28 cellular contexts compared by ENCODE assay signal in the genomic region with DNA sequence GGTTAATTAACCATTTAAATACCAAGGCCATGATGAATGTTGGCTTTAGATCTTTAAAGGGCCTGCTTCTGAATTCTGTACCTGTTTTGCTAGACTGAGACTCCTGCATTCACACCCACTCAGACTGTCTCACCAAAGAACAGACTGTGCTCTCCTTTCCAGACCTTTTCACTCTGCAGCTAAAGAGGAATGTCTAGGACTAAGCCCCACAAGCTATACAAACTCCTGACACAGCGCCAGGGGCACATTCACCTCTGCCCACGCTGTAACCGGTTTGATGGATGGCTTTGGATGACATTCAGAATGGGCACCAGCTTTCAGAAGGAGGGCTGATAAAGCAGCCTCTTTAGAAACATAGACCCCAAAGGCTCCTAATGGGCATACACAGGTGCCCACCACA.
DNase-seq lines count a peak whose midpoint lies in the region; ATAC-seq and TF ChIP-seq lines count a peak whose summit lies in the region.
"Had no signal": no experiment of that assay in that cellular context is flagged by ENCODE, and none has a peak within 500 bp of the region (broad histone marks: within the 10 kb centered on the region; RNA-seq: fewer than 3 reads in every experiment).

No MANE protein-coding gene starts in this region.

- TF ChIP-seq CTCF in RWPE1 (conservative IDR thresholded peaks at IDR 0.05; ENCODE audit: low read depth), result no peak
- TF ChIP-seq CTCF in progenitor cell of endocrine pancreas (IDR thresholded peaks at IDR 0.05; ENCODE audit: unreplicated experiment), result no peak

- H3K9me3 Mint-ChIP-seq in progenitor cell of endocrine pancreas (ENCODE audit: low read depth), result peaks cover 12% of the 10 kb centered on the region
- H3K9me3 Mint-ChIP-seq: activated CD8-positive, alpha-beta T cell treated with anti-CD3 and anti-CD28 coated beads for 36 hours; CD4-positive, alpha-beta T cell had no signal

- H3K27ac ChIP-seq in RWPE1, result no peak overlapping the region
- H3K27ac ChIP-seq: HL-60, PC-9, uterus had no signal

- peaks cover 11% of the 10 kb centered on the region for H3K27me3 Mint-ChIP-seq in progenitor cell of endocrine pancreas
- H3K27me3 Mint-ChIP-seq: activated CD8-positive, alpha-beta T cell treated with anti-CD3 and anti-CD28 coated beads for 36 hours; CD4-positive, alpha-beta T cell; natural killer cell treated with Interleukin-12 subunit alpha and Interleukin-12 subunit beta and Interleukin-15 and Interleukin-18, amount 100 ng/mL, for 72 hours had no signal

- DNase-seq in ELF-1 (ENCODE audit: low read depth, low spot score) (peak; percentile 8), RWPE1 (ENCODE audit: low spot score) (peak; percentile 14), left cardiac atrium (no peak), progenitor cell of endocrine pancreas (ENCODE audit: low spot score, unreplicated experiment) (no peak), cerebellar nuclear complex (lab: John Stamatoyannopoulos, UW) (no peak)
- DNase-seq: activated CD4-positive, alpha-beta T cell treated with anti-CD3 and anti-CD28 coated beads for 1 hour; activated CD8-positive, alpha-beta memory T cell treated with anti-CD3 and anti-CD28 coated beads, Interleukin-2, amount 50 U/mL, for 48 hours; activated CD8-positive, alpha-beta T cell treated with anti-CD3 and anti-CD28 coated beads for 36 hours; activated naive CD4-positive, alpha-beta T cell treated with anti-CD3 and anti-CD28 coated beads, Interleukin-2, amount 50 U/mL, for 16 hours; AML-193; CD4-positive, alpha-beta T cell; H7; KG1; mucosa of descending colon; NCI-H2029; NCI-H524; PC-9; SHP77; small intestine; stimulated activated naive CD4-positive, alpha-beta T cell; T-helper 2 cell; uterus had no signal

- no peak overlapping the region for H3K4me3 Mint-ChIP-seq in progenitor cell of endocrine pancreas (ENCODE audit: low read depth)
- H3K4me3 Mint-ChIP-seq: activated CD8-positive, alpha-beta T cell treated with anti-CD3 and anti-CD28 coated beads for 36 hours; brain; CD4-positive, alpha-beta T cell; natural killer cell treated with Interleukin-12 subunit alpha and Interleukin-12 subunit beta and Interleukin-15 and Interleukin-18, amount 100 ng/mL, for 72 hours had no signal

- CTCF ChIA-PET in RWPE1 (lab: Yijun Ruan, JAX), result interaction anchor here (0.8 kb wide), 1 partner anchor 14 kb away, joined by 4 read pairs; no protein-coding TSS in a partner anchor

- intact Hi-C loops in left cardiac atrium (cut with DNase I), result no loop called here

- POLR2A ChIA-PET in RWPE1 (lab: Yijun Ruan, JAX; ENCODE audit: low non-redundant PET), result no interaction called here

- no peaks in the 10 kb centered on the region for H3K36me3 Mint-ChIP-seq in progenitor cell of endocrine pancreas (ENCODE audit: insufficient read depth)
- H3K36me3 Mint-ChIP-seq: brain; natural killer cell treated with Interleukin-12 subunit alpha and Interleukin-12 subunit beta and Interleukin-15 and Interleukin-18, amount 100 ng/mL, for 72 hours had no signal

- ATAC-seq in left cardiac atrium (peak; percentile 11 to 61), HG02852 (IDR thresholded peaks at IDR 0.05; ENCODE audit: unreplicated experiment) (no peak), GM19397 (IDR thresholded peaks at IDR 0.05; ENCODE audit: unreplicated experiment) (no peak), HG02623 (IDR thresholded peaks at IDR 0.05; ENCODE audit: unreplicated experiment) (no peak)
- ATAC-seq: activated CD8-positive, alpha-beta T cell treated with anti-CD3 and anti-CD28 coated beads for 36 hours; mucosa of descending colon; natural killer cell treated with Interleukin-12 subunit alpha and Interleukin-12 subunit beta and Interleukin-15 and Interleukin-18, amount 100 ng/mL, for 72 hours had no signal

- peak overlapping the region; percentile 8 for H3K27ac Mint-ChIP-seq in progenitor cell of endocrine pancreas
- H3K27ac Mint-ChIP-seq: activated CD8-positive, alpha-beta T cell treated with anti-CD3 and anti-CD28 coated beads for 36 hours; CD4-positive, alpha-beta T cell; natural killer cell treated with Interleukin-12 subunit alpha and Interleukin-12 subunit beta and Interleukin-15 and Interleukin-18, amount 100 ng/mL, for 72 hours had no signal

- peaks cover 23% of the 10 kb centered on the region for H3K4me1 Mint-ChIP-seq in progenitor cell of endocrine pancreas (ENCODE audit: low read depth)
- H3K4me1 Mint-ChIP-seq: brain had no signal

Comparison
In these comparisons a context has a peak if more than half of its experiments do, and no peak if none do; other contexts are left out.
1. DNase-seq: peak in ELF-1 (single experiment) and RWPE1 (single experiment); none in left cardiac atrium (single experiment), progenitor cell of endocrine pancreas (single experiment) and cerebellar nuclear complex (0 of 2).
2. ATAC-seq: peak in left cardiac atrium (2 of 2); none in HG02852 (single experiment), GM19397 (single experiment) and HG02623 (single experiment).